In the genomic region with DNA sequence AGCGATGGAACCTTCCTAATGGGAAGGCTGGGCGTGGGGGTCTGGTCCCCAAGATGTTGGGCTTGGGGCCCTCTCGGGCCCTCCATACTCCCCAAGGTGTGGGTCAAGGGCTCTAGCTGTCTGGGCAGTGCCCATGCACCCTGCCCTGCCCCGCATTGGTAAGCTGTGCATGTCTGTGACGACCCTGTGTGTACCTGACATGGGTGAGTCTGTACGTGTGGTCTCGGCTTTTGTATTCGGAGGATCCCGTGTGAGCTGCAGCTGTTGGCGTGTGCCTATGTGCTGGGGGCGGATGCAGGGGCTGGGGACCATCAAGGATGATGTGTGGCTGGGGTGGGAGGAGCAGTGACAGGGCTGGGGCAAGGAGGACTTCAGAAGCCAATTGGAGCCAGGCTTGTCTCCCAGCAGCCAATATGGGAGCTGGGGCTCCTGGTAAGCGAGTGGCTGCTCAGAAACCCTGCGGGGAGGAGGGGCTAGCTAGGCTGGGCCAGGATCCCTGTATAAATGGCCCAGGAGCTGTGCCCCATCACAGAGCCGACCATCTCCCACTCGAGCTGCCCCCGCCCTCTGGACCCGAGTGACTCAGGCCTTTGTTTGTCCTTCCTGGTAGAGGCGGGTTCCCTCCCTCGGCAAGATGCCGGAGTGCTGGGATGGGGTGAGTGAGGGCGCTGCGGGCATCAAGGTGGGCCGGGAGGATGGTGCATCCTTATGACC, we compare ENCODE assay signal across 8 cellular contexts. TPM values are rescaled to one million over a fixed set of nuclear protein-coding genes. Genes with fewer than 3 reads are reported as not detected.
DNase-seq lines count a peak whose midpoint lies in the region; ATAC-seq, FAIRE-seq and TF ChIP-seq lines count a peak whose summit lies in the region.

A gene with protein sequence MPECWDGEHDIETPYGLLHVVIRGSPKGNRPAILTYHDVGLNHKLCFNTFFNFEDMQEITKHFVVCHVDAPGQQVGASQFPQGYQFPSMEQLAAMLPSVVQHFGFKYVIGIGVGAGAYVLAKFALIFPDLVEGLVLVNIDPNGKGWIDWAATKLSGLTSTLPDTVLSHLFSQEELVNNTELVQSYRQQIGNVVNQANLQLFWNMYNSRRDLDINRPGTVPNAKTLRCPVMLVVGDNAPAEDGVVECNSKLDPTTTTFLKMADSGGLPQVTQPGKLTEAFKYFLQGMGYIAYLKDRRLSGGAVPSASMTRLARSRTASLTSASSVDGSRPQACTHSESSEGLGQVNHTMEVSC (plus strand): TSS at position 529 of the 714 bp plus-strand sequence. CDS start 106 bp downstream, at position 635.

- TF ChIP-seq CTCF in bronchial epithelial cell (IDR thresholded peaks at IDR 0.05; ENCODE audit: insufficient read depth, low read length, severe bottlenecking) (no peak), retinal pigment epithelial cell (conservative IDR thresholded peaks at IDR 0.05; ENCODE audit: low read depth, low read length) (no peak)

- H3K27ac ChIP-seq in iPS DF 6.9 (ENCODE audit: low read length) = no peak within 1 kb of the TSS

- no peaks in the 10 kb centered on the region for H3K9me3 ChIP-seq in iPS DF 6.9 (ENCODE audit: control insufficient read depth, insufficient read depth, low read length)

- H3K4me1 ChIP-seq in iPS DF 6.9 (ENCODE audit: control insufficient read depth, insufficient read depth, low read length) = peaks cover 6% of the 10 kb centered on the region

- H3K36me3 ChIP-seq in bronchial epithelial cell (ENCODE audit: control insufficient read depth, insufficient read depth, low read length) (no peaks in the 10 kb centered on the region), iPS DF 6.9 (ENCODE audit: control insufficient read depth, insufficient read depth, low read length) (no peaks in the 10 kb centered on the region)

- H3K27me3 ChIP-seq in bronchial epithelial cell (ENCODE audit: control insufficient read depth, insufficient read depth, low read length) (peaks cover 2% of the 10 kb centered on the region), iPS DF 6.9 (ENCODE audit: control insufficient read depth, insufficient read depth, low read length) (no peaks in the 10 kb centered on the region)

- DNase-seq in AG08395 (ENCODE audit: low spot score) (peak; percentile 80), HS-5 (ENCODE audit: low read depth) (peak; percentile 47), RCC 7860 (ENCODE audit: low spot score) (peak; percentile 60), bronchial epithelial cell (ENCODE audit: low read depth) (peak; percentile 80), iPS DF 6.9 (ENCODE audit: low read depth, low spot score) (peak; percentile 48), retinal pigment epithelial cell (ENCODE audit: low read depth) (peak; percentile 65), activated gamma-delta T cell treated with Interleukin-2 at 50 U/mL for 16 hours (no peak)

- H3K4me3 ChIP-seq in bronchial epithelial cell (ENCODE audit: low read depth, low read length) = peak within 1 kb of the TSS; percentile 6
- peak within 1 kb of the TSS; percentile 54; the same call in 1 of the 2 replicates for H3K4me3 ChIP-seq in iPS DF 6.9 (ENCODE audit: low read length)
- H3K4me3 ChIP-seq in retinal pigment epithelial cell (ENCODE audit: low read length) = peak within 1 kb of the TSS; percentile 60

- WGBS in iPS DF 6.9 (ENCODE audit: insufficient coverage, insufficient read length) = no CpG with 5 or more reads among the region's 23 CpGs

- peak; percentile 67 for ATAC-seq in GM18861 (IDR thresholded peaks at IDR 0.05; ENCODE audit: unreplicated experiment)

- FAIRE-seq in RCC 7860 (lab: Jason Lieb, UNC) (no peak), bronchial epithelial cell (lab: Jason Lieb, UNC) (no peak)

RNA-seq across cellular contexts. Expression of the gene that starts here (rescaled TPM):
- total RNA-seq in bronchial epithelial cell = 2.6 and 2.8 TPM in 2 replicates

Comparison
In these comparisons a context has a peak if more than half of its experiments do, and no peak if none do; other contexts are left out.
1. H3K4me3 ChIP-seq: peak in every context shown above with its lines; median percentile 60 in retinal pigment epithelial cell; 54 in iPS DF 6.9; 6 in bronchial epithelial cell.